In the genomic region with DNA sequence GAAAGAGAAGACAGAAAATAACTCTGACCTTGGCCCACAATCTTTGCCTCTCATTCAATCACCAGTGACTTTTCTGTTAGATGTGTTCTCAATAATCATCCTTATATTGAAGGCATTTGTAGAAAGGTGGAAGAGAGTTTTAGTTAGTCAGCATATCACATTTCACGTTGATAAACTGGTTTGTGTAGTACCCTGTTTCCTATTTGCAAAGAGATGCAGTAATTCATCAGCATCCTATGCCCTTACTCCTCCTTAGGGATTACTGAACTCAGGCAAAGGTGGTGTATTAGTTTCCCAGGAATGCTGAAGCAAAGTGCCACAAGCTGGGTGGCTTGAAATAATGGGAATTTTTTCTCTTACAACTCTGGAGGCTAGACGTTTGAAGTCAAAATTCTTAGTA, we compare ENCODE assay signal across 35 cellular contexts.
"Had no signal": no experiment of that assay in that cellular context is flagged by ENCODE, and none has a peak within 500 bp of the region (broad histone marks: within the 10 kb centered on the region; RNA-seq: fewer than 3 reads in every experiment).

No MANE protein-coding gene starts in this region.

- FAIRE-seq: astrocyte, TTC549 had no signal

- H3K4me3 Mint-ChIP-seq: activated CD4-positive, alpha-beta T cell treated with anti-CD3 and anti-CD28 coated beads, Interleukin-2, amount 10 ng/mL, durations not matched to agents 7 days and 5 days; activated naive CD4-positive, alpha-beta T cell treated with anti-CD3 and anti-CD28 coated beads for 36 hours; activated T-cell treated with anti-CD3 and anti-CD28 coated beads, Interleukin-2, amount 50 U/mL, for 4 hours; activated T-helper 1 cell treated with anti-CD3 and anti-CD28 coated beads, Interleukin-12 subunit alpha, Interleukin-12 subunit beta, Interleukin-2, Interleukin-4 antibody, amounts not matched to agents 30 ng/mL and 10 ng/mL and 1 ng/mL, durations not matched to agents 14 hours and 24 hours and 36 hours; T-helper 1 cell treated with Interleukin-12 subunit alpha and Interleukin-12 subunit beta and Interleukin-4 antibody, amounts not matched to agents 30 μg/mL and 1 μg/mL, for 36 hours; T-helper 2 cell treated with Interferon-gamma antibody and Interleukin-4, amounts not matched to agents 5 μg/mL and 100 μg/mL, for 36 hours had no signal

- H3K36me3 ChIP-seq: adrenal gland, breast epithelium, Peyer's patch, SJCRH30 had no signal

- H3K4me1 ChIP-seq: adrenal gland, body of pancreas, breast epithelium, Peyer's patch, SJCRH30 had no signal

- H3K9me3 Mint-ChIP-seq: activated T-cell treated with anti-CD3 and anti-CD28 coated beads, Interleukin-2, amount 50 U/mL, for 4 hours had no signal

- H3K27ac ChIP-seq: adrenal gland, body of pancreas, breast epithelium, Peyer's patch, SJCRH30, SK-N-MC had no signal

- H3K9me3 ChIP-seq: adrenal gland, body of pancreas, breast epithelium, Peyer's patch, SJCRH30 had no signal

- DNase-seq: activated CD4-positive, alpha-beta T cell treated with anti-CD3 and anti-CD28 coated beads, Interleukin-2, amount 10 ng/mL, durations not matched to agents 7 days and 5 days; activated CD4-positive, alpha-beta T cell treated with anti-CD3 and anti-CD28 coated beads, Interleukin-2, amount 50 U/mL, for 48 hours; activated CD8-positive, alpha-beta memory T cell treated with anti-CD3 and anti-CD28 coated beads, Interleukin-2, amount 50 U/mL, for 4 hours; activated gamma-delta T cell treated with Interleukin-2 at 50 U/mL for 16 hours; activated naive CD4-positive, alpha-beta T cell treated with anti-CD3 and anti-CD28 coated beads for 36 hours; activated T-cell treated with anti-CD3 and anti-CD28 coated beads for 4 hours; activated T-cell treated with anti-CD3 and anti-CD28 coated beads, Interleukin-2, amount 50 U/mL, for 4 hours; adrenal gland; body of pancreas; caudate nucleus; cerebellar nuclear complex; cortex of kidney; MM.1S; MV-4-11; NCI-H1092; NCI-H1436 treated with DMSO at 0.1 percent for 48 hours; NCI-H1694 treated with DMSO at 0.1 percent for 48 hours; NCI-H2029; NCI-H2107; NCI-H226; NCI-H446 treated with DMSO at 0.1 percent for 48 hours; NCI-H748 treated with DMSO at 0.1 percent for 48 hours; NK-92 treated with Interleukin-12 subunit alpha and Interleukin-12 subunit beta, amount 100 ng/mL, for 24 hours; Peyer's patch; RPMI8226; SHP77; SJCRH30 had no signal

- H3K27ac Mint-ChIP-seq: activated CD4-positive, alpha-beta T cell treated with anti-CD3 and anti-CD28 coated beads, Interleukin-2, amount 10 ng/mL, durations not matched to agents 7 days and 5 days; activated naive CD4-positive, alpha-beta T cell treated with anti-CD3 and anti-CD28 coated beads for 36 hours; activated naive CD4-positive, alpha-beta T cell treated with anti-CD3 and anti-CD28 coated beads, Interleukin-2, amount 50 U/mL, for 72 hours; activated T-helper 1 cell treated with anti-CD3 and anti-CD28 coated beads, Interleukin-12 subunit alpha, Interleukin-12 subunit beta, Interleukin-2, Interleukin-4 antibody, amounts not matched to agents 30 ng/mL and 10 ng/mL and 1 ng/mL, durations not matched to agents 14 hours and 24 hours and 36 hours; T-helper 1 cell treated with Interleukin-12 subunit alpha and Interleukin-12 subunit beta and Interleukin-4 antibody, amounts not matched to agents 30 μg/mL and 1 μg/mL, for 36 hours; T-helper 2 cell treated with Interferon-gamma antibody and Interleukin-4, amounts not matched to agents 5 μg/mL and 100 μg/mL, for 36 hours had no signal

- H3K27me3 ChIP-seq: adrenal gland, body of pancreas, breast epithelium, Peyer's patch, SJCRH30 had no signal

- H3K4me3 ChIP-seq: adrenal gland, body of pancreas, breast epithelium, Peyer's patch, SJCRH30, SK-N-MC had no signal

- ATAC-seq: activated naive CD4-positive, alpha-beta T cell treated with anti-CD3 and anti-CD28 coated beads, Interleukin-2, amount 50 U/mL, for 72 hours; activated T-cell treated with anti-CD3 and anti-CD28 coated beads, Interleukin-2, amount 50 U/mL, for 4 hours; body of pancreas had no signal

- H3K36me3 Mint-ChIP-seq: activated naive CD4-positive, alpha-beta T cell treated with anti-CD3 and anti-CD28 coated beads, Interleukin-2, amount 50 U/mL, for 72 hours had no signal
